8 cellular contexts compared by ENCODE assay signal in genomic region chr6:157764346-157765068, GRCh38. TPM values are rescaled to one million over a fixed set of nuclear protein-coding genes. Genes with fewer than 3 reads are reported as not detected.
DNase-seq lines count a peak whose midpoint lies in the region; ATAC-seq, FAIRE-seq and TF ChIP-seq lines count a peak whose summit lies in the region.

No MANE protein-coding gene starts in this region.

- intact Hi-C loops in HepG2 (cut with micrococcal nuclease; ENCODE audit: unreplicated experiment): loop anchor here (5.0 kb wide), 1 partner anchor 37 kb away; no protein-coding TSS in a partner anchor

- 24% methylated on average over 12 of the region's 12 CpGs for WGBS in HepG2 (ENCODE audit: low lambda C conversion rate)

- peaks cover 6% of the 10 kb centered on the region for H3K27me3 Mint-ChIP-seq in central memory CD8-positive, alpha-beta T cell

- H3K27ac ChIP-seq in HepG2 (ENCODE audit: extremely low read length, insufficient read depth, low read length): no peak overlapping the region

- TF ChIP-seq CTCF in HepG2 (CRISPR knock-in tag; IDR thresholded peaks at IDR 0.05): peak; percentile 48

- peak overlapping the region; percentile 95 for H3K4me2 ChIP-seq in HepG2 (ENCODE audit: low read depth, low read length)

- H3K36me3 Mint-ChIP-seq in central memory CD8-positive, alpha-beta T cell (ENCODE audit: insufficient read depth): peaks cover 2% of the 10 kb centered on the region

- no peaks in the 10 kb centered on the region for H3K36me3 ChIP-seq in HepG2 (replicated peaks in 1 of 2; ENCODE audit: control insufficient read depth in 1 of 2, insufficient read depth in 2 of 2, low read length in 2 of 2)

- TF ChIP-seq POLR2A in HepG2 (IDR thresholded peaks at IDR 0.05; ENCODE audit: insufficient read depth in 1 of 2, low read depth in 2 of 2, low read length in 2 of 2): no peak

- H3K27ac Mint-ChIP-seq in central memory CD8-positive, alpha-beta T cell (ENCODE audit: low read depth): peak overlapping the region; percentile 87

- H4K20me1 ChIP-seq in HepG2 (ENCODE audit: insufficient read depth, low read length): no peaks in the 10 kb centered on the region

- CTCF ChIA-PET in HepG2 (lab: Yijun Ruan, JAX; ENCODE audit: low intra/inter-chr PET ratio, low total read pairs): no interaction called here

- H3K9me3 Mint-ChIP-seq in central memory CD8-positive, alpha-beta T cell: no peaks in the 10 kb centered on the region

- H3K9ac ChIP-seq in HepG2 (ENCODE audit: insufficient read depth, low read depth, low read length): 0 out of 2 replicates have a peak overlapping the region, but pooled peaks have one; percentile 5

- ATAC-seq in GM21786 (IDR thresholded peaks at IDR 0.05; ENCODE audit: unreplicated experiment) (peak; percentile 59), HepG2 (peak; percentile 68)
- ATAC-seq in central memory CD8-positive, alpha-beta T cell (replicated peaks; ENCODE audit: extremely low read depth, poor library complexity, severe bottlenecking): peak; percentile 78

- H3K79me2 ChIP-seq in HepG2 (ENCODE audit: insufficient read depth, low read length): no peaks in the 10 kb centered on the region

- in situ Hi-C loops in Caki2 (cut with HindIII; ENCODE audit: low pct_unique_long_range_greater_than_20kb, low sequenced_read_pairs) (loop anchor here (25.0 kb wide), 1 partner anchor 98 kb away; no protein-coding TSS in a partner anchor), HepG2 (cut with HindIII; ENCODE audit: extremely low pct_ligation_motif_present, low pct_unique_long_range_greater_than_20kb) (no loop called here)

- H3K9me3 ChIP-seq in HepG2 (ENCODE audit: low read length): no peaks in the 10 kb centered on the region

- POLR2A ChIA-PET in HepG2 (lab: Yijun Ruan, JAX): interaction anchor here (0.9 to 1.7 kb wide), 2 partner anchors 109 to 441 kb away, joined by 3 to 5 read pairs; partner anchors contain the start of gene TMEM242

- peak overlapping the region in 1 of 3 experiments; percentile 5; a peak in 1 of 6 replicates for H3K4me3 ChIP-seq in HepG2 (replicated peaks in 1 of 3; ENCODE audit: insufficient read depth in 1 of 3, low read depth in 2 of 3, low read length in 3 of 3)

- DNase-seq in Caki2 (ENCODE audit: low read depth) (peak; percentile 98), Kasumi-1 (lab: John Stamatoyannopoulos, UW) (peak; percentile 94 to 95), HepG2 (ENCODE audit: low spot score) (peak; percentile 77), NCI-H2081 (lab: John Stamatoyannopoulos, UW) (no peak)
- DNase-seq in activated CD4-positive, alpha-beta T cell treated with anti-CD3 and anti-CD28 coated beads for 1 hour: peak; percentile 77
- peak; percentile 37 to 58 for DNase-seq in central memory CD8-positive, alpha-beta T cell (ENCODE audit: low spot score in 2 of 2)
- peak; percentile 62 to 78 for DNase-seq in stimulated activated CD4-positive, alpha-beta T cell treated with anti-CD3 and anti-CD28 coated beads, Interleukin-2, amount 100 ng/mL, for 48 hours

- H3K27me3 ChIP-seq in HepG2 (ENCODE audit: control insufficient read depth in 1 of 2, insufficient read depth in 2 of 2, low read length in 2 of 2): peaks cover 0 to 11% of the 10 kb centered on the region in 2 experiments; a peak in 4 of 5 replicates

- H3K4me1 Mint-ChIP-seq in central memory CD8-positive, alpha-beta T cell: peaks cover 45% of the 10 kb centered on the region

- no TSS peak for BruUV-seq in HepG2 (replicated peaks; lab: Mats Ljungman, UMichigan)

- H3K4me1 ChIP-seq in HepG2 (ENCODE audit: insufficient read depth, low read length): peaks cover 52% of the 10 kb centered on the region

- peak in 1 of 2 experiments; percentile 42; a peak in 1 of 4 replicates for TF ChIP-seq EP300 in HepG2 (IDR thresholded peaks at IDR 0.05; ENCODE audit: low read depth in 2 of 2, low read length in 2 of 2)
- no peak for TF ChIP-seq EP300 in HepG2 (CRISPR knock-in tag; IDR thresholded peaks at IDR 0.05; ENCODE audit: borderline replicate concordance)

- TF ChIP-seq RAD21 in HepG2 (CRISPR knock-in tag; IDR thresholded peaks at IDR 0.05): no peak

- H3K4me3 Mint-ChIP-seq in central memory CD8-positive, alpha-beta T cell: peak overlapping the region; percentile 73

- H2AFZ ChIP-seq in HepG2 (ENCODE audit: low read length): peak overlapping the region; percentile 24

- no peak for FAIRE-seq in HepG2 (lab: Jason Lieb, UNC)

TF ChIP-seq in HepG2, 621 proteins besides CTCF, POLR2A, EP300 and RAD21 (continues in another document):
- TF ChIP-seq DPF2 (CRISPR knock-in tag; IDR thresholded peaks at IDR 0.05; ENCODE audit: borderline replicate concordance, low read depth) (no peak), SMAD9 (CRISPR knock-in tag; IDR thresholded peaks at IDR 0.05) (no peak), TMF1 (CRISPR knock-in tag; IDR thresholded peaks at IDR 0.05; ENCODE audit: low read depth) (no peak), ZSCAN9 (CRISPR knock-in tag; IDR thresholded peaks at IDR 0.05; ENCODE audit: borderline replicate concordance) (peak; percentile 94), ZNF644 (CRISPR knock-in tag; IDR thresholded peaks at IDR 0.05; ENCODE audit: low read depth) (peak; percentile 91), FOXP1 (IDR thresholded peaks at IDR 0.05) (no peak), FOXP1 (CRISPR knock-in tag; IDR thresholded peaks at IDR 0.05) (no peak), SPEN (CRISPR knock-in tag; IDR thresholded peaks at IDR 0.05; ENCODE audit: low read depth) (no peak), ZNF160 (CRISPR knock-in tag; IDR thresholded peaks at IDR 0.05) (peak; percentile 39; the same call in 1 of the 2 replicates), YEATS2 (CRISPR knock-in tag; IDR thresholded peaks at IDR 0.05; ENCODE audit: borderline replicate concordance) (peak; percentile 40; the same call in 1 of the 2 replicates), ZZZ3 (CRISPR knock-in tag; IDR thresholded peaks at IDR 0.05; ENCODE audit: borderline replicate concordance) (no peak), NONO (IDR thresholded peaks at IDR 0.05) (no peak), NONO (CRISPR knock-in tag; conservative IDR thresholded peaks at IDR 0.05) (no peak)
- TF ChIP-seq, protein P1, sequence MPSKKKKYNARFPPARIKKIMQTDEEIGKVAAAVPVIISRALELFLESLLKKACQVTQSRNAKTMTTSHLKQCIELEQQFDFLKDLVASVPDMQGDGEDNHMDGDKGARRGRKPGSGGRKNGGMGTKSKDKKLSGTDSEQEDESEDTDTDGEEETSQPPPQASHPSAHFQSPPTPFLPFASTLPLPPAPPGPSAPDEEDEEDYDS (CRISPR knock-in tag; IDR thresholded peaks at IDR 0.05): peak; percentile 43; the same call in 1 of the 2 replicates
- TF ChIP-seq, protein P2, sequence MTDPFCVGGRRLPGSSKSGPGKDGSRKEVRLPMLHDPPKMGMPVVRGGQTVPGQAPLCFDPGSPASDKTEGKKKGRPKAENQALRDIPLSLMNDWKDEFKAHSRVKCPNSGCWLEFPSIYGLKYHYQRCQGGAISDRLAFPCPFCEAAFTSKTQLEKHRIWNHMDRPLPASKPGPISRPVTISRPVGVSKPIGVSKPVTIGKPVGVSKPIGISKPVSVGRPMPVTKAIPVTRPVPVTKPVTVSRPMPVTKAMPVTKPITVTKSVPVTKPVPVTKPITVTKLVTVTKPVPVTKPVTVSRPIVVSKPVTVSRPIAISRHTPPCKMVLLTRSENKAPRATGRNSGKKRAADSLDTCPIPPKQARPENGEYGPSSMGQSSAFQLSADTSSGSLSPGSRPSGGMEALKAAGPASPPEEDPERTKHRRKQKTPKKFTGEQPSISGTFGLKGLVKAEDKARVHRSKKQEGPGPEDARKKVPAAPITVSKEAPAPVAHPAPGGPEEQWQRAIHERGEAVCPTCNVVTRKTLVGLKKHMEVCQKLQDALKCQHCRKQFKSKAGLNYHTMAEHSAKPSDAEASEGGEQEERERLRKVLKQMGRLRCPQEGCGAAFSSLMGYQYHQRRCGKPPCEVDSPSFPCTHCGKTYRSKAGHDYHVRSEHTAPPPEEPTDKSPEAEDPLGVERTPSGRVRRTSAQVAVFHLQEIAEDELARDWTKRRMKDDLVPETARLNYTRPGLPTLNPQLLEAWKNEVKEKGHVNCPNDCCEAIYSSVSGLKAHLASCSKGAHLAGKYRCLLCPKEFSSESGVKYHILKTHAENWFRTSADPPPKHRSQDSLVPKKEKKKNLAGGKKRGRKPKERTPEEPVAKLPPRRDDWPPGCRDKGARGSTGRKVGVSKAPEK (CRISPR knock-in tag; IDR thresholded peaks at IDR 0.05; ENCODE audit: borderline replicate concordance): no peak

RNA-seq across cellular contexts. Expression of gene SNX9, which starts 58.5 kb away (rescaled TPM):
- total RNA-seq in Caki2 (2014; rRNA removed; shearing (Covaris generic); ENCODE audit: low replicate concordance): 22.4 and 26.4 TPM in 2 replicates
- total RNA-seq in HepG2 (2016; rRNA removed; fragmentation: Illumina TruSeq; extraction: Trizol): 21.9 and 27.7 TPM in 2 replicates
- 3.3 and 3.5 TPM in 2 replicates for total RNA-seq in HepG2 (2016; cell fraction: cytosol; rRNA removed; fragmentation: Illumina TruSeq; extraction: Trizol; ENCODE audit: low read depth)
- total RNA-seq in HepG2 (2016; cell fraction: insoluble cytoplasmic fraction; rRNA removed; fragmentation: Illumina TruSeq; extraction: Trizol): 20.6 and 26.2 TPM in 2 replicates
- 11.1 and 12.4 TPM in 2 replicates for total RNA-seq in HepG2 (2016; cell fraction: membrane; rRNA removed; fragmentation: Illumina TruSeq; extraction: Trizol)
- 15.6 and 15.7 TPM in 2 replicates for total RNA-seq in HepG2 (2016; cell fraction: nucleus; rRNA removed; fragmentation: Illumina TruSeq; extraction: Trizol)
- 35.2 and 36.0 TPM in 2 replicates for polyA plus RNA-seq in HepG2 (2011; rRNA removed)
- polyA plus RNA-seq in HepG2 (2011; cell fraction: cytosol; rRNA removed): 25.8 and 32.1 TPM in 2 replicates
- 24.9 and 25.2 TPM in 2 replicates for polyA plus RNA-seq in HepG2 (2011; cell fraction: nucleus; rRNA removed)
- 29.4 and 32.2 TPM in 2 replicates for polyA plus RNA-seq in HepG2 (2012)
- 2.4 and 2.5 TPM in 2 replicates for polyA plus RNA-seq in HepG2 (2016; cell fraction: cytosol; fragmentation: Illumina TruSeq; extraction: Trizol; ENCODE audit: low read depth)
- polyA plus RNA-seq in HepG2 (2016; cell fraction: insoluble cytoplasmic fraction; fragmentation: Illumina TruSeq; extraction: Trizol; ENCODE audit: low read depth): 27.0 and 29.7 TPM in 2 replicates
- polyA plus RNA-seq in HepG2 (2016; cell fraction: membrane; fragmentation: Illumina TruSeq; extraction: Trizol; ENCODE audit: low read depth): 6.8 and 7.3 TPM in 2 replicates
- polyA plus RNA-seq in HepG2 (2016; cell fraction: nucleus; fragmentation: Illumina TruSeq; extraction: Trizol; ENCODE audit: insufficient read depth, low read depth): 20.8 and 21.2 TPM in 2 replicates
- 17.0 and 19.8 TPM in 2 replicates for polyA minus RNA-seq in HepG2 (2011; rRNA and poly(A)+ RNA removed; ENCODE audit: low replicate concordance)
- 22.7 and 25.5 TPM in 2 replicates for polyA minus RNA-seq in HepG2 (2011; cell fraction: cytosol; rRNA and poly(A)+ RNA removed)
- 26.1 and 28.5 TPM in 2 replicates for polyA minus RNA-seq in HepG2 (2011; cell fraction: nucleus; rRNA and poly(A)+ RNA removed)

Comparison
In these comparisons a context has a peak if more than half of its experiments do, and no peak if none do; other contexts are left out.
1. DNase-seq: peak in Caki2 (single experiment), Kasumi-1 (2 of 2), activated CD4-positive, alpha-beta T cell treated with anti-CD3 and anti-CD28 coated beads for 1 hour (single experiment), central memory CD8-positive, alpha-beta T cell (2 of 2), HepG2 (single experiment) and stimulated activated CD4-positive, alpha-beta T cell treated with anti-CD3 and anti-CD28 coated beads, Interleukin-2, amount 100 ng/mL, for 48 hours (2 of 2); none in NCI-H2081 (0 of 2).
2. Peak in every context shown above with its lines, with median percentiles within 50 percentile points of each other: ATAC-seq.